11 cellular contexts compared by ENCODE assay signal in genomic region chr12:13198921-13199320, GRCh38. TPM values are rescaled to one million over a fixed set of nuclear protein-coding genes. Genes with fewer than 3 reads are reported as not detected.
DNase-seq lines count a peak whose midpoint lies in the region; ATAC-seq, FAIRE-seq and TF ChIP-seq lines count a peak whose summit lies in the region.
"Had no signal": no experiment of that assay in that cellular context is flagged by ENCODE, and none has a peak within 500 bp of the region (broad histone marks: within the 10 kb centered on the region; RNA-seq: fewer than 3 reads in every experiment).

No MANE protein-coding gene starts in this region.

- no peak overlapping the region for H3K4me3 Mint-ChIP-seq in activated CD4-positive, alpha-beta memory T cell treated with anti-CD3 and anti-CD28 coated beads, Interleukin-2, amount 10 ng/mL, durations not matched to agents 7 days and 5 days
- H3K4me3 Mint-ChIP-seq: activated CD4-positive, alpha-beta T cell treated with anti-CD3 and anti-CD28 coated beads, Interleukin-2, amount 10 ng/mL, durations not matched to agents 24 days and 14 days had no signal

- H3K36me3 ChIP-seq in heart left ventricle = peaks cover 0 to 11% (median 0%) of the 10 kb centered on the region in 9 donors
- peaks cover 3% of the 10 kb centered on the region in 2 experiments for H3K36me3 ChIP-seq in endothelial cell of umbilical vein (ENCODE audit: control insufficient read depth in 2 of 2, extremely low read depth in 1 of 2, insufficient read depth in 2 of 2, low read length in 2 of 2)
- H3K36me3 ChIP-seq in muscle layer of duodenum (ENCODE audit: control insufficient read depth in 1 of 2, insufficient read depth in 2 of 2, low read length in 2 of 2) = peaks cover 10 to 12% of the 10 kb centered on the region in 2 donors

- H3K27ac ChIP-seq in heart left ventricle (peak overlapping the region; percentile 81 to 99 (median 90)), endothelial cell of umbilical vein (ENCODE audit: insufficient read depth, low read depth, low read length) (peak overlapping the region; percentile 96), muscle layer of duodenum (ENCODE audit: low read length) (peak overlapping the region; percentile 100)

- POLR2A ChIA-PET in endothelial cell of umbilical vein (lab: Charles Lee) = interaction anchor here (0.6 kb wide), 1 partner anchor 483 kb away, joined by 3 read pairs; no protein-coding TSS in a partner anchor
- POLR2A ChIA-PET in activated CD4-positive, alpha-beta memory T cell treated with anti-CD3 and anti-CD28 coated beads, Interleukin-2, amount 10 ng/mL, durations not matched to agents 7 days and 5 days (lab: Charles Lee) = no interaction called here

- H3K4me1 Mint-ChIP-seq in activated CD4-positive, alpha-beta memory T cell treated with anti-CD3 and anti-CD28 coated beads, Interleukin-2, amount 10 ng/mL, durations not matched to agents 7 days and 5 days = peaks cover 73% of the 10 kb centered on the region

- no peaks in the 10 kb centered on the region for H4K20me1 ChIP-seq in endothelial cell of umbilical vein (replicated peaks; ENCODE audit: control insufficient read depth, extremely low read depth, insufficient read depth, low read length)

- dilution Hi-C loops in endothelial cell of umbilical vein (cut with MboI; ENCODE audit: extremely low pct_ligation_motif_present, low sequenced_read_pairs) = no loop called here

- H3K79me2 ChIP-seq in endothelial cell of umbilical vein (ENCODE audit: control insufficient read depth, insufficient read depth, low read length) = peaks cover 73% of the 10 kb centered on the region

- peak in 3 of 5 donors; percentile 35 to 51 (median 39) for DNase-seq in heart left ventricle
- DNase-seq in cardiac septum (ENCODE audit: low spot score) = no peak
- peak; percentile 70 for DNase-seq in endothelial cell of umbilical vein (ENCODE audit: low read depth, low spot score)
- DNase-seq in urothelium cell line (ENCODE audit: low spot score) = no peak
- DNase-seq in activated CD4-positive, alpha-beta memory T cell treated with anti-CD3 and anti-CD28 coated beads, Interleukin-2, amount 10 ng/mL, durations not matched to agents 7 days and 5 days = no peak
- DNase-seq in NCI-H1436 treated with DMSO at 0.1 percent for 48 hours (lab: John Stamatoyannopoulos, UW) = no peak
- no peak for DNase-seq in GDM1 (lab: John Stamatoyannopoulos, UW)
- DNase-seq: 8988T; activated CD4-positive, alpha-beta T cell treated with anti-CD3 and anti-CD28 coated beads, Interleukin-2, amount 10 ng/mL, durations not matched to agents 24 days and 14 days; NCI-H1694 had no signal

- peaks cover 19% of the 10 kb centered on the region for H3K36me3 Mint-ChIP-seq in activated CD4-positive, alpha-beta memory T cell treated with anti-CD3 and anti-CD28 coated beads, Interleukin-2, amount 10 ng/mL, durations not matched to agents 7 days and 5 days (ENCODE audit: low read depth)

- H3K27ac Mint-ChIP-seq in activated CD4-positive, alpha-beta memory T cell treated with anti-CD3 and anti-CD28 coated beads, Interleukin-2, amount 10 ng/mL, durations not matched to agents 7 days and 5 days = no peak overlapping the region
- H3K27ac Mint-ChIP-seq: activated CD4-positive, alpha-beta T cell treated with anti-CD3 and anti-CD28 coated beads, Interleukin-2, amount 10 ng/mL, durations not matched to agents 24 days and 14 days had no signal

- H3K27me3 ChIP-seq in heart left ventricle (no peaks in the 10 kb centered on the region), endothelial cell of umbilical vein (ENCODE audit: control insufficient read depth in 2 of 2, insufficient read depth in 2 of 2, low read length in 2 of 2) (no peaks in the 10 kb centered on the region), muscle layer of duodenum (ENCODE audit: low read depth, low read length) (no peaks in the 10 kb centered on the region)

- TF ChIP-seq CTCF in heart left ventricle (IDR thresholded peaks at IDR 0.05) (no peak), endothelial cell of umbilical vein (IDR thresholded peaks at IDR 0.05; ENCODE audit: extremely low read depth in 1 of 2, insufficient read depth in 1 of 2, low read depth in 1 of 2, low read length in 2 of 2) (no peak)

- peak in 2 of 4 donors; percentile 1 to 11 for ATAC-seq in heart left ventricle

- H3K4me2 ChIP-seq in endothelial cell of umbilical vein (ENCODE audit: insufficient read depth, low read length) = peak overlapping the region; percentile 98

- H3K9ac ChIP-seq in endothelial cell of umbilical vein (replicated peaks; ENCODE audit: extremely low read depth, insufficient read depth, low read length) = peak overlapping the region; percentile 100

- no peaks in the 10 kb centered on the region for H3K9me3 ChIP-seq in heart left ventricle
- no peaks in the 10 kb centered on the region for H3K9me3 ChIP-seq in endothelial cell of umbilical vein (replicated peaks; ENCODE audit: control insufficient read depth, insufficient read depth, low read length)
- H3K9me3 ChIP-seq in muscle layer of duodenum (ENCODE audit: control insufficient read depth in 1 of 2, low read length in 2 of 2) = no peaks in the 10 kb centered on the region

- no peaks in the 10 kb centered on the region for H3K27me3 Mint-ChIP-seq in activated CD4-positive, alpha-beta memory T cell treated with anti-CD3 and anti-CD28 coated beads, Interleukin-2, amount 10 ng/mL, durations not matched to agents 7 days and 5 days

- no peaks in the 10 kb centered on the region for H3K9me3 Mint-ChIP-seq in activated CD4-positive, alpha-beta memory T cell treated with anti-CD3 and anti-CD28 coated beads, Interleukin-2, amount 10 ng/mL, durations not matched to agents 7 days and 5 days
- H3K9me3 Mint-ChIP-seq: activated CD4-positive, alpha-beta T cell treated with anti-CD3 and anti-CD28 coated beads, Interleukin-2, amount 10 ng/mL, durations not matched to agents 24 days and 14 days had no signal

- H3K4me1 ChIP-seq in heart left ventricle (peaks cover 4 to 93% (median 56%) of the 10 kb centered on the region in 12 donors), endothelial cell of umbilical vein (ENCODE audit: control insufficient read depth, extremely low read depth, insufficient read depth, low read length) (peaks cover 60% of the 10 kb centered on the region), muscle layer of duodenum (ENCODE audit: control insufficient read depth in 1 of 2, insufficient read depth in 2 of 2, low read length in 2 of 2) (peaks cover 16 to 32% of the 10 kb centered on the region in 2 donors)

- no TSS peak for BruUV-seq in endothelial cell of umbilical vein (replicated peaks; lab: Mats Ljungman, UMichigan)

- H2AFZ ChIP-seq in endothelial cell of umbilical vein (ENCODE audit: low read depth, low read length) = no peak overlapping the region

- no peaks in the 10 kb centered on the region for H3K9me1 ChIP-seq in endothelial cell of umbilical vein (replicated peaks; ENCODE audit: control insufficient read depth, extremely low read depth, insufficient read depth, low read length)

- CTCF ChIA-PET in endothelial cell of umbilical vein (lab: Charles Lee) = interaction anchor here (1.0 to 1.8 kb wide), 3 partner anchors 74 to 165 kb away, joined by 3 to 12 read pairs (median 6); no protein-coding TSS in a partner anchor
- CTCF ChIA-PET in activated CD4-positive, alpha-beta memory T cell treated with anti-CD3 and anti-CD28 coated beads, Interleukin-2, amount 10 ng/mL, durations not matched to agents 7 days and 5 days (lab: Charles Lee) = no interaction called here

- intact Hi-C loops in heart left ventricle (cut with DNase I) = loop anchor here in 7 of 10 donors (2.0 to 5.0 kb wide), 6 partner anchors 47 to 198 kb away; partner anchors contain the start of gene HEBP1 (in 1 of the 7)
- intact Hi-C loops in cardiac septum (cut with DNase I) = no loop called here
- intact Hi-C loops in endothelial cell of umbilical vein (cut with micrococcal nuclease) = no loop called here

- no peak for TF ChIP-seq POLR2A in heart left ventricle (IDR thresholded peaks at IDR 0.05)
- peak; percentile 37 for TF ChIP-seq POLR2A in endothelial cell of umbilical vein (IDR thresholded peaks at IDR 0.05; ENCODE audit: low read depth, low read length)

- H3K4me3 ChIP-seq in heart left ventricle (peak overlapping the region; percentile 5 to 85 (median 64)), endothelial cell of umbilical vein (replicated peaks in 1 of 3; ENCODE audit: insufficient read depth in 1 of 3, low read depth in 1 of 3, low read length in 3 of 3) (peak overlapping the region; percentile 85 to 99 (median 95)), muscle layer of duodenum (ENCODE audit: low read depth in 1 of 2, low read length in 2 of 2) (peak overlapping the region; percentile 65 to 95)

- FAIRE-seq in endothelial cell of umbilical vein (lab: Jason Lieb, UNC) = peak; percentile 88
- FAIRE-seq in urothelium cell line (lab: Jason Lieb, UNC) = peak; percentile 74

- WGBS in heart left ventricle, 4 donors = 20 to 59% (median 53%) methylated on average over 3 to 7 of the region's 7 CpGs

TF ChIP-seq in endothelial cell of umbilical vein, 7 proteins besides CTCF, POLR2A, EP300 and RAD21 (continues in another document):
- TF ChIP-seq EZH2 (IDR thresholded peaks at IDR 0.05; ENCODE audit: borderline replicate concordance, low read depth, low read length, severe bottlenecking) (no peak), JUN (IDR thresholded peaks at IDR 0.05; ENCODE audit: borderline replicate concordance, insufficient read depth, insufficient read length, low read depth) (no peak), POLR2AphosphoS5 (IDR thresholded peaks at IDR 0.05; ENCODE audit: insufficient read depth, low read depth, low read length) (no peak), MAX (IDR thresholded peaks at IDR 0.05; ENCODE audit: insufficient read depth, insufficient read length) (no peak), FOS (IDR thresholded peaks at IDR 0.05; ENCODE audit: borderline replicate concordance, insufficient read depth, low read length) (no peak)

RNA-seq across cellular contexts. Expression of gene EMP1, which starts 2.4 kb away (rescaled TPM):
- total RNA-seq in heart left ventricle (100 to 1,000 TPM in 6 of 9 donors, 10 to 100 TPM in 3; 67.9 to 281 (median 175) TPM), cardiac septum (118 TPM), endothelial cell of umbilical vein (528 and 577 TPM in 2 replicates)
- polyA plus RNA-seq in heart left ventricle (10 to 100 TPM; 16.4 to 83.0 TPM), endothelial cell of umbilical vein (265 and 376 TPM in 2 replicates)
- polyA plus RNA-seq in endothelial cell of umbilical vein (2011; cell fraction: cytosol; rRNA removed) = 212 and 379 TPM in 2 replicates
- 215 and 228 TPM in 2 replicates for polyA plus RNA-seq in endothelial cell of umbilical vein (2011; cell fraction: nucleus; rRNA removed)
- polyA plus RNA-seq in endothelial cell of umbilical vein (2012) = 340 and 403 TPM in 2 replicates
- polyA minus RNA-seq in endothelial cell of umbilical vein = 1,048 and 1,141 TPM in 2 replicates
- polyA minus RNA-seq in endothelial cell of umbilical vein (2011; cell fraction: cytosol; rRNA and poly(A)+ RNA removed) = 17.4 TPM
- 246 and 258 TPM in 2 replicates for polyA minus RNA-seq in endothelial cell of umbilical vein (2011; cell fraction: nucleus; rRNA and poly(A)+ RNA removed)
- total RNA-seq in activated CD4-positive, alpha-beta memory T cell treated with anti-CD3 and anti-CD28 coated beads, Interleukin-2, amount 10 ng/mL, durations not matched to agents 7 days and 5 days = 100 to 1,000 TPM in 1 of 2 experiments, 10 to 100 TPM in 1; 90.4 to 101 TPM

Comparison
In these comparisons a context has a peak if more than half of its experiments do, and no peak if none do; other contexts are left out.
1. DNase-seq: peak in heart left ventricle (3 of 5) and endothelial cell of umbilical vein (single experiment); none in cardiac septum (single experiment), urothelium cell line (single experiment), activated CD4-positive, alpha-beta memory T cell treated with anti-CD3 and anti-CD28 coated beads, Interleukin-2, amount 10 ng/mL, durations not matched to agents 7 days and 5 days (single experiment), NCI-H1436 treated with DMSO at 0.1 percent for 48 hours (single experiment) and GDM1 (single experiment).
2. intact Hi-C loops: an anchor here in heart left ventricle (2.0 to 5.0 kb wide); none called in cardiac septum and endothelial cell of umbilical vein.
3. Peak in every context shown above with its lines, with median percentiles within 50 percentile points of each other: H3K27ac ChIP-seq and H3K4me3 ChIP-seq.